In genomic region chr4:122328893-122329292, GRCh38 we compare ENCODE assay signal across 44 cellular contexts. TPM values are rescaled to one million over a fixed set of nuclear protein-coding genes. Genes with fewer than 3 reads are reported as not detected.
"Had no signal": no experiment of that assay in that cellular context is flagged by ENCODE, and none has a peak within 500 bp of the region (broad histone marks: within the 10 kb centered on the region; RNA-seq: fewer than 3 reads in every experiment).

No MANE protein-coding gene starts in this region.

- H3K9me3 Mint-ChIP-seq: activated naive CD4-positive, alpha-beta T cell treated with anti-CD3 and anti-CD28 coated beads for 36 hours; activated naive CD4-positive, alpha-beta T cell treated with anti-CD3 and anti-CD28 coated beads, Interleukin-2, amount 10 ng/mL, durations not matched to agents 7 days and 5 days; activated naive CD4-positive, alpha-beta T cell treated with anti-CD3 and anti-CD28 coated beads, Interleukin-2, amount 50 U/mL, for 24 hours; activated naive CD4-positive, alpha-beta T cell treated with anti-CD3 and anti-CD28 coated beads, Interleukin-2, amount 50 U/mL, for 72 hours; activated naive CD8-positive, alpha-beta T cell treated with anti-CD3 and anti-CD28 coated beads for 36 hours; activated naive CD8-positive, alpha-beta T cell treated with anti-CD3 and anti-CD28 coated beads, Interleukin-2, amount 10 ng/mL, durations not matched to agents 7 days and 5 days; activated naive CD8-positive, alpha-beta T cell treated with anti-CD3 and anti-CD28 coated beads, Interleukin-2, amount 50 U/mL, for 24 hours; activated T-cell treated with anti-CD3 and anti-CD28 coated beads, Interleukin-2, amount 50 U/mL, for 24 hours; activated T-cell treated with anti-CD3 and anti-CD28 coated beads, Interleukin-2, amount 50 U/mL, for 4 hours; activated T-cell treated with anti-CD3 and anti-CD28 coated beads, Interleukin-2, amount 50 U/mL, for 72 hours; activated T-helper 1 cell treated with anti-CD3 and anti-CD28 coated beads, Interleukin-12 subunit alpha, Interleukin-12 subunit beta, Interleukin-2, Interleukin-4 antibody, amounts not matched to agents 30 ng/mL and 10 ng/mL and 1 ng/mL, durations not matched to agents 14 hours and 24 hours and 36 hours; activated T-helper 17 cell treated with anti-CD3 and anti-CD28 coated beads, Interleukin-2, amount 50 U/mL, for 72 hours; activated T-helper 2 cell treated with anti-CD3 and anti-CD28 coated beads, Interferon-gamma antibody, Interleukin-2, Interleukin-4, amounts not matched to agents 10 μg/mL and 5 μg/mL and 100 μg/mL, durations not matched to agents 14 hours and 24 hours and 36 hours; brain; central memory CD8-positive, alpha-beta T cell had no signal

- FAIRE-seq: astrocyte, bronchial epithelial cell had no signal

- H3K4me1 ChIP-seq: adrenal gland, ascending aorta, body of pancreas, breast epithelium had no signal

- ATAC-seq: activated naive CD4-positive, alpha-beta T cell treated with anti-CD3 and anti-CD28 coated beads, Interleukin-2, amount 50 U/mL, for 72 hours; activated naive CD8-positive, alpha-beta T cell treated with anti-CD3 and anti-CD28 coated beads, Interleukin-2, amount 50 U/mL, for 24 hours; activated T-cell treated with anti-CD3 and anti-CD28 coated beads, Interleukin-2, amount 50 U/mL, for 4 hours; activated T-cell treated with anti-CD3 and anti-CD28 coated beads, Interleukin-2, amount 50 U/mL, for 72 hours; activated T-helper 17 cell treated with anti-CD3 and anti-CD28 coated beads, Interleukin-2, amount 50 U/mL, for 72 hours; body of pancreas had no signal

- H3K4me3 Mint-ChIP-seq: activated naive CD4-positive, alpha-beta T cell treated with anti-CD3 and anti-CD28 coated beads for 36 hours; activated naive CD4-positive, alpha-beta T cell treated with anti-CD3 and anti-CD28 coated beads, Interleukin-2, amount 10 ng/mL, durations not matched to agents 7 days and 5 days; activated naive CD4-positive, alpha-beta T cell treated with anti-CD3 and anti-CD28 coated beads, Interleukin-2, amount 50 U/mL, for 24 hours; activated naive CD8-positive, alpha-beta T cell; activated naive CD8-positive, alpha-beta T cell treated with anti-CD3 and anti-CD28 coated beads for 36 hours; activated naive CD8-positive, alpha-beta T cell treated with anti-CD3 and anti-CD28 coated beads, Interleukin-2, amount 10 ng/mL, durations not matched to agents 7 days and 5 days; activated naive CD8-positive, alpha-beta T cell treated with anti-CD3 and anti-CD28 coated beads, Interleukin-2, amount 50 U/mL, for 24 hours; activated T-cell treated with anti-CD3 and anti-CD28 coated beads, Interleukin-2, amount 50 U/mL, for 24 hours; activated T-cell treated with anti-CD3 and anti-CD28 coated beads, Interleukin-2, amount 50 U/mL, for 4 hours; activated T-cell treated with anti-CD3 and anti-CD28 coated beads, Interleukin-2, amount 50 U/mL, for 72 hours; activated T-helper 1 cell treated with anti-CD3 and anti-CD28 coated beads, Interleukin-12 subunit alpha, Interleukin-12 subunit beta, Interleukin-2, Interleukin-4 antibody, amounts not matched to agents 30 ng/mL and 10 ng/mL and 1 ng/mL, durations not matched to agents 14 hours and 24 hours and 36 hours; activated T-helper 17 cell treated with anti-CD3 and anti-CD28 coated beads, Interleukin-2, amount 50 U/mL, for 72 hours; brain; central memory CD8-positive, alpha-beta T cell had no signal

- H3K27me3 Mint-ChIP-seq: activated naive CD4-positive, alpha-beta T cell treated with anti-CD3 and anti-CD28 coated beads, Interleukin-2, amount 10 ng/mL, durations not matched to agents 7 days and 5 days; activated naive CD4-positive, alpha-beta T cell treated with anti-CD3 and anti-CD28 coated beads, Interleukin-2, amount 50 U/mL, for 24 hours; activated naive CD8-positive, alpha-beta T cell; activated naive CD8-positive, alpha-beta T cell treated with anti-CD3 and anti-CD28 coated beads for 36 hours; activated naive CD8-positive, alpha-beta T cell treated with anti-CD3 and anti-CD28 coated beads, Interleukin-2, amount 10 ng/mL, durations not matched to agents 7 days and 5 days; activated naive CD8-positive, alpha-beta T cell treated with anti-CD3 and anti-CD28 coated beads, Interleukin-2, amount 50 U/mL, for 24 hours; activated T-cell treated with anti-CD3 and anti-CD28 coated beads, Interleukin-2, amount 50 U/mL, for 24 hours; activated T-helper 17 cell treated with anti-CD3 and anti-CD28 coated beads, Interleukin-2, amount 50 U/mL, for 72 hours; central memory CD8-positive, alpha-beta T cell had no signal

- H3K36me3 ChIP-seq: brain microvascular endothelial cell, breast epithelium had no signal

- DNase-seq: activated effector memory CD4-positive, alpha-beta T cell treated with anti-CD3 and anti-CD28 coated beads, Interleukin-2, amount 50 U/mL, for 16 hours; activated effector memory CD4-positive, alpha-beta T cell treated with Interleukin-2 at 50 U/mL for 16 hours; activated gamma-delta T cell; activated gamma-delta T cell treated with Interleukin-2 at 50 U/mL for 16 hours; activated naive CD4-positive, alpha-beta T cell; activated naive CD4-positive, alpha-beta T cell treated with anti-CD3 and anti-CD28 coated beads for 36 hours; activated naive CD4-positive, alpha-beta T cell treated with anti-CD3 and anti-CD28 coated beads, Interleukin-2, amount 10 ng/mL, durations not matched to agents 7 days and 5 days; activated naive CD4-positive, alpha-beta T cell treated with anti-CD3 and anti-CD28 coated beads, Interleukin-2, amount 50 U/mL, for 16 hours; activated naive CD4-positive, alpha-beta T cell treated with Interleukin-2 at 50 U/mL for 16 hours; activated naive CD8-positive, alpha-beta T cell treated with anti-CD3 and anti-CD28 coated beads for 36 hours; activated naive CD8-positive, alpha-beta T cell treated with anti-CD3 and anti-CD28 coated beads, Interleukin-2, amount 10 ng/mL, durations not matched to agents 7 days and 5 days; activated naive CD8-positive, alpha-beta T cell treated with anti-CD3 and anti-CD28 coated beads, Interleukin-2, amount 50 U/mL, for 24 hours; activated T-cell treated with anti-CD3 and anti-CD28 coated beads, Interleukin-2, amount 50 U/mL, for 1 hour; activated T-cell treated with anti-CD3 and anti-CD28 coated beads, Interleukin-2, amount 50 U/mL, for 24 hours; activated T-cell treated with anti-CD3 and anti-CD28 coated beads, Interleukin-2, amount 50 U/mL, for 4 hours; activated T-cell treated with anti-CD3 and anti-CD28 coated beads, Interleukin-2, amount 50 U/mL, for 48 hours; activated T-cell treated with anti-CD3 and anti-CD28 coated beads, Interleukin-2, amount 50 U/mL, for 72 hours; adrenal gland; amniotic stem cell; amygdala; anterior cingulate cortex; aorta; body of pancreas; brain microvascular endothelial cell; caudate nucleus; central memory CD4-positive, alpha-beta T cell; cerebellar nuclear complex had no signal

- H3K9me3 ChIP-seq: adrenal gland, ascending aorta, body of pancreas, breast epithelium had no signal

- H3K27ac ChIP-seq: adrenal gland, ascending aorta, body of pancreas, brain microvascular endothelial cell, breast epithelium, cardiac muscle cell had no signal

- H3K27me3 ChIP-seq: adrenal gland, ascending aorta, body of pancreas, brain microvascular endothelial cell, breast epithelium, cardiac muscle cell had no signal

- H3K27ac Mint-ChIP-seq: activated naive CD4-positive, alpha-beta T cell treated with anti-CD3 and anti-CD28 coated beads for 36 hours; activated naive CD4-positive, alpha-beta T cell treated with anti-CD3 and anti-CD28 coated beads, Interleukin-2, amount 10 ng/mL, durations not matched to agents 7 days and 5 days; activated naive CD4-positive, alpha-beta T cell treated with anti-CD3 and anti-CD28 coated beads, Interleukin-2, amount 50 U/mL, for 24 hours; activated naive CD4-positive, alpha-beta T cell treated with anti-CD3 and anti-CD28 coated beads, Interleukin-2, amount 50 U/mL, for 72 hours; activated naive CD8-positive, alpha-beta T cell; activated naive CD8-positive, alpha-beta T cell treated with anti-CD3 and anti-CD28 coated beads for 36 hours; activated naive CD8-positive, alpha-beta T cell treated with anti-CD3 and anti-CD28 coated beads, Interleukin-2, amount 10 ng/mL, durations not matched to agents 7 days and 5 days; activated naive CD8-positive, alpha-beta T cell treated with anti-CD3 and anti-CD28 coated beads, Interleukin-2, amount 50 U/mL, for 24 hours; activated T-cell treated with anti-CD3 and anti-CD28 coated beads, Interleukin-2, amount 50 U/mL, for 24 hours; activated T-cell treated with anti-CD3 and anti-CD28 coated beads, Interleukin-2, amount 50 U/mL, for 72 hours; activated T-helper 1 cell treated with anti-CD3 and anti-CD28 coated beads, Interleukin-12 subunit alpha, Interleukin-12 subunit beta, Interleukin-2, Interleukin-4 antibody, amounts not matched to agents 30 ng/mL and 10 ng/mL and 1 ng/mL, durations not matched to agents 14 hours and 24 hours and 36 hours; activated T-helper 17 cell treated with anti-CD3 and anti-CD28 coated beads, Interleukin-2, amount 50 U/mL, for 72 hours; activated T-helper 2 cell treated with anti-CD3 and anti-CD28 coated beads, Interferon-gamma antibody, Interleukin-2, Interleukin-4, amounts not matched to agents 10 μg/mL and 5 μg/mL and 100 μg/mL, durations not matched to agents 14 hours and 24 hours and 36 hours; brain had no signal

- H3K4me1 Mint-ChIP-seq: activated naive CD4-positive, alpha-beta T cell treated with anti-CD3 and anti-CD28 coated beads, Interleukin-2, amount 50 U/mL, for 24 hours; activated T-helper 17 cell treated with anti-CD3 and anti-CD28 coated beads, Interleukin-2, amount 50 U/mL, for 72 hours; brain had no signal

- H3K4me3 ChIP-seq: adrenal gland, ascending aorta, body of pancreas, breast epithelium, cardiac muscle cell had no signal

RNA-seq across cellular contexts. Expression of gene ADAD1, which starts 49.9 kb away (rescaled TPM):
- total RNA-seq: activated naive CD4-positive, alpha-beta T cell treated with anti-CD3 and anti-CD28 coated beads for 36 hours; activated naive CD4-positive, alpha-beta T cell treated with anti-CD3 and anti-CD28 coated beads, Interleukin-2, amount 50 U/mL, for 72 hours; activated naive CD8-positive, alpha-beta T cell treated with anti-CD3 and anti-CD28 coated beads for 36 hours; activated naive CD8-positive, alpha-beta T cell treated with anti-CD3 and anti-CD28 coated beads, Interleukin-2, amount 10 ng/mL, durations not matched to agents 7 days and 5 days; activated T-cell treated with anti-CD3 and anti-CD28 coated beads, Interleukin-2, amount 50 U/mL, for 4 hours; activated T-cell treated with anti-CD3 and anti-CD28 coated beads, Interleukin-2, amount 50 U/mL, for 72 hours; activated T-helper 1 cell treated with anti-CD3 and anti-CD28 coated beads, Interleukin-12 subunit alpha, Interleukin-12 subunit beta, Interleukin-2, Interleukin-4 antibody, amounts not matched to agents 30 ng/mL and 10 ng/mL and 1 ng/mL, durations not matched to agents 14 hours and 24 hours and 36 hours; activated T-helper 17 cell treated with anti-CD3 and anti-CD28 coated beads, Interleukin-2, amount 50 U/mL, for 72 hours; activated T-helper 2 cell treated with anti-CD3 and anti-CD28 coated beads, Interferon-gamma antibody, Interleukin-2, Interleukin-4, amounts not matched to agents 10 μg/mL and 5 μg/mL and 100 μg/mL, durations not matched to agents 14 hours and 24 hours and 36 hours; adrenal gland; aorta; ascending aorta; astrocyte; body of pancreas; breast epithelium; cardiac muscle cell; cardiac septum; cerebellum; chondrocyte had no signal
- polyA plus RNA-seq: adipose tissue, adrenal gland, aorta, cardiac muscle cell had no signal
